1 cellular context compared by ENCODE assay signal in genomic region chr7:128453836-128454804, GRCh38.
TF ChIP-seq lines count a peak whose summit lies in the region.

No MANE protein-coding gene starts in this region.

TF ChIP-seq in HepG2, 621 proteins besides CTCF, POLR2A, EP300 and RAD21:
- TF ChIP-seq ZBTB38 (CRISPR knock-in tag; IDR thresholded peaks at IDR 0.05): peak; percentile 99
- TF ChIP-seq BCL3 (CRISPR knock-in tag; IDR thresholded peaks at IDR 0.05): peak; percentile 31; the same call in 1 of the 2 replicates
- TF ChIP-seq TEAD3 (CRISPR knock-in tag; optimal IDR thresholded peaks at IDR 0.05; ENCODE audit: borderline replicate concordance): no peak
- peak; percentile 22 for TF ChIP-seq HNRNPLL (IDR thresholded peaks at IDR 0.05; ENCODE audit: low read depth, low read length, poor library complexity, severe bottlenecking)
- 0 out of 2 replicates have a peak, but pooled peaks have one; percentile 22 for TF ChIP-seq POLR2AphosphoS5 (IDR thresholded peaks at IDR 0.05; ENCODE audit: low read depth, low read length)
- peak; percentile 81 for TF ChIP-seq RXRB (CRISPR knock-in tag; IDR thresholded peaks at IDR 0.05; ENCODE audit: borderline replicate concordance)
- TF ChIP-seq ZNF281 (CRISPR knock-in tag; IDR thresholded peaks at IDR 0.05; ENCODE audit: borderline replicate concordance): peak; percentile 43; the same call in 1 of the 2 replicates
- TF ChIP-seq SALL1 (CRISPR knock-in tag; IDR thresholded peaks at IDR 0.05): 0 out of 2 replicates have a peak, but pooled peaks have one; percentile 16
- TF ChIP-seq RXRA (CRISPR knock-in tag; IDR thresholded peaks at IDR 0.05): peak; percentile 79; the same call in 1 of the 2 replicates
- no peak for TF ChIP-seq SATB2 (CRISPR knock-in tag; IDR thresholded peaks at IDR 0.05)
- TF ChIP-seq NRL (CRISPR knock-in tag; IDR thresholded peaks at IDR 0.05; ENCODE audit: borderline replicate concordance): peak; percentile 38; the same call in 1 of the 2 replicates
- TF ChIP-seq, protein P1, sequence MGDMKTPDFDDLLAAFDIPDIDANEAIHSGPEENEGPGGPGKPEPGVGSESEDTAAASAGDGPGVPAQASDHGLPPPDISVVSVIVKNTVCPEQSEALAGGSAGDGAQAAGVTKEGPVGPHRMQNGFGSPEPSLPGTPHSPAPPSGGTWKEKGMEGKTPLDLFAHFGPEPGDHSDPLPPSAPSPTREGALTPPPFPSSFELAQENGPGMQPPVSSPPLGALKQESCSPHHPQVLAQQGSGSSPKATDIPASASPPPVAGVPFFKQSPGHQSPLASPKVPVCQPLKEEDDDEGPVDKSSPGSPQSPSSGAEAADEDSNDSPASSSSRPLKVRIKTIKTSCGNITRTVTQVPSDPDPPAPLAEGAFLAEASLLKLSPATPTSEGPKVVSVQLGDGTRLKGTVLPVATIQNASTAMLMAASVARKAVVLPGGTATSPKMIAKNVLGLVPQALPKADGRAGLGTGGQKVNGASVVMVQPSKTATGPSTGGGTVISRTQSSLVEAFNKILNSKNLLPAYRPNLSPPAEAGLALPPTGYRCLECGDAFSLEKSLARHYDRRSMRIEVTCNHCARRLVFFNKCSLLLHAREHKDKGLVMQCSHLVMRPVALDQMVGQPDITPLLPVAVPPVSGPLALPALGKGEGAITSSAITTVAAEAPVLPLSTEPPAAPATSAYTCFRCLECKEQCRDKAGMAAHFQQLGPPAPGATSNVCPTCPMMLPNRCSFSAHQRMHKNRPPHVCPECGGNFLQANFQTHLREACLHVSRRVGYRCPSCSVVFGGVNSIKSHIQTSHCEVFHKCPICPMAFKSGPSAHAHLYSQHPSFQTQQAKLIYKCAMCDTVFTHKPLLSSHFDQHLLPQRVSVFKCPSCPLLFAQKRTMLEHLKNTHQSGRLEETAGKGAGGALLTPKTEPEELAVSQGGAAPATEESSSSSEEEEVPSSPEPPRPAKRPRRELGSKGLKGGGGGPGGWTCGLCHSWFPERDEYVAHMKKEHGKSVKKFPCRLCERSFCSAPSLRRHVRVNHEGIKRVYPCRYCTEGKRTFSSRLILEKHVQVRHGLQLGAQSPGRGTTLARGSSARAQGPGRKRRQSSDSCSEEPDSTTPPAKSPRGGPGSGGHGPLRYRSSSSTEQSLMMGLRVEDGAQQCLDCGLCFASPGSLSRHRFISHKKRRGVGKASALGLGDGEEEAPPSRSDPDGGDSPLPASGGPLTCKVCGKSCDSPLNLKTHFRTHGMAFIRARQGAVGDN (CRISPR knock-in tag; IDR thresholded peaks at IDR 0.05): peak; percentile 59
- no peak for TF ChIP-seq ZBTB40 (IDR thresholded peaks at IDR 0.05)
- TF ChIP-seq ZBTB40 (CRISPR knock-in tag; IDR thresholded peaks at IDR 0.05): peak; percentile 23; the same call in 1 of the 2 replicates
- TF ChIP-seq MIXL1 (CRISPR knock-in tag; IDR thresholded peaks at IDR 0.05): no peak
- no peak for TF ChIP-seq ZNF251 (CRISPR knock-in tag; IDR thresholded peaks at IDR 0.05)
- TF ChIP-seq PPARG (CRISPR knock-in tag; conservative IDR thresholded peaks at IDR 0.05): peak; percentile 82
- no peak for TF ChIP-seq ARNT2 (CRISPR knock-in tag; IDR thresholded peaks at IDR 0.05; ENCODE audit: low read depth)
- TF ChIP-seq, protein P2, sequence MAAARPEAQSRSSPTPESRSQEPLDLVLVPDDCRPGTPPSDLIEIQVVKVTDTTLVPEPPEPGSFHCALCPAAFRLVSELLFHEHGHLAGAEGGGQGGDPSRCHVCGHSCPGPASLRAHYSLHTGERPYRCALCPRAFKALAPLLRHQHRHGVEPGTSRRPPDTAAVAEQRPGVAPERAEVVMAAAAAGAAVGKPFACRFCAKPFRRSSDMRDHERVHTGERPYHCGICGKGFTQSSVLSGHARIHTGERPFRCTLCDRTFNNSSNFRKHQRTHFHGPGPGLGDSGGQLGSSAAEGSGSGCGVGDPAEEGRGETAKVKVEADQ (CRISPR knock-in tag; IDR thresholded peaks at IDR 0.05; ENCODE audit: borderline replicate concordance): 0 out of 2 replicates have a peak, but pooled peaks have one; percentile 30
